Comparison of ENCODE assay signal across 8 cellular contexts in genomic region chr22:41589601-41590365, GRCh38. TPM values are rescaled to one million over a fixed set of nuclear protein-coding genes. Genes with fewer than 3 reads are reported as not detected.
DNase-seq lines count a peak whose midpoint lies in the region; ATAC-seq, FAIRE-seq and TF ChIP-seq lines count a peak whose summit lies in the region.

Gene PMM1, minus strand, starts transcription at chr22:41589840. Its CDS starts 35 bp downstream, at chr22:41589805.

- H2BK15ac ChIP-seq in H1 (ENCODE audit: low read length) (peak within 1 kb of the TSS; percentile 72; the same call in 1 of the 2 replicates), mesenchymal stem cell (ENCODE audit: low read depth, poor library complexity, severe bottlenecking) (peak within 1 kb of the TSS; percentile 98)

- CTCF ChIA-PET in H1 (lab: Charles Lee; ENCODE audit: partially characterized antibody): interaction anchor here (0.5 to 8.0 kb wide), 8 partner anchors 8 to 186 kb away, joined by 3 to 63 read pairs (median 4); no protein-coding TSS in a partner anchor

- H3K14ac ChIP-seq in H1 (ENCODE audit: insufficient read length): no peak within 1 kb of the TSS
- peak within 1 kb of the TSS in 1 of 2 experiments; percentile 63 for H3K14ac ChIP-seq in mesenchymal stem cell (ENCODE audit: low read length in 2 of 2)

- no peaks in the 10 kb centered on the region for H3K27me3 ChIP-seq in H1 (replicated peaks in 1 of 4; ENCODE audit: control insufficient read depth in 3 of 4, extremely low read depth in 1 of 4, insufficient read depth in 3 of 4, low read length in 3 of 4)
- no peaks in the 10 kb centered on the region for H3K27me3 ChIP-seq in mesenchymal stem cell (ENCODE audit: control insufficient read depth in 1 of 2, insufficient read depth in 1 of 2, low read length in 2 of 2)

- H2BK12ac ChIP-seq in H1 (ENCODE audit: low read depth, low read length) (peak within 1 kb of the TSS; percentile 39; the same call in 1 of the 2 replicates), mesenchymal stem cell (ENCODE audit: low read length in 2 of 2) (peak within 1 kb of the TSS; percentile 37 to 50)

- H3K4me1 ChIP-seq in H1 (replicated peaks in 1 of 4; ENCODE audit: control insufficient read depth in 3 of 4, insufficient read depth in 4 of 4, low read length in 3 of 4) (peaks cover 0 to 8% (median 4%) of the 10 kb centered on the region in 4 experiments; a peak in 4 of 7 replicates), mesenchymal stem cell (ENCODE audit: control insufficient read depth, insufficient read depth, low read depth, low read length) (peaks cover 16% of the 10 kb centered on the region)

- TF ChIP-seq RAD21 in H1 (IDR thresholded peaks at IDR 0.05 in 1 of 2, conservative IDR thresholded peaks at IDR 0.05 in 1 of 2; ENCODE audit: low read depth in 2 of 2, low read length in 2 of 2): no peak

- H3K4me2 ChIP-seq in H1 (ENCODE audit: insufficient read depth in 1 of 2, low read depth in 2 of 2, low read length in 2 of 2) (peak within 1 kb of the TSS; percentile 85 to 91), mesenchymal stem cell (ENCODE audit: low read length, poor library complexity, severe bottlenecking) (peak within 1 kb of the TSS; percentile 90)

- H4K20me1 ChIP-seq in H1 (replicated peaks in 1 of 2; ENCODE audit: control insufficient read depth in 1 of 2, insufficient read depth in 2 of 2, low read length in 2 of 2): no peaks in the 10 kb centered on the region

- H4K91ac ChIP-seq in H1 (replicated peaks; ENCODE audit: insufficient read length, low read length) (peak within 1 kb of the TSS; percentile 42), mesenchymal stem cell (ENCODE audit: low read length) (peak within 1 kb of the TSS; percentile 97)

- no peaks in the 10 kb centered on the region for H3K79me1 ChIP-seq in H1 (ENCODE audit: low read depth, low read length)
- peaks cover 18% of the 10 kb centered on the region for H3K79me1 ChIP-seq in mesenchymal stem cell (replicated peaks; ENCODE audit: low read length, poor library complexity, severe bottlenecking)

- H3K9ac ChIP-seq in H1 (replicated peaks in 1 of 4; ENCODE audit: extremely low read depth in 1 of 4, low read depth in 3 of 4, low read length in 3 of 4) (peak within 1 kb of the TSS; percentile 56 to 78 (median 60); a peak in 6 of 7 replicates), mesenchymal stem cell (ENCODE audit: low read length) (peak within 1 kb of the TSS; percentile 95)

- H3K56ac ChIP-seq in H1 (replicated peaks; ENCODE audit: insufficient read length, low read depth, low read length): no peak within 1 kb of the TSS

- H2BK120ac ChIP-seq in H1 (replicated peaks; ENCODE audit: low read depth, low read length): no peak within 1 kb of the TSS
- H2BK120ac ChIP-seq in mesenchymal stem cell (ENCODE audit: low read depth, low read length): peak within 1 kb of the TSS; percentile 87

- peak within 1 kb of the TSS; percentile 77; the same call in 1 of the 2 replicates for H2BK5ac ChIP-seq in H1 (ENCODE audit: low read depth, low read length)
- H2BK5ac ChIP-seq in mesenchymal stem cell (ENCODE audit: low read depth, low read length, poor library complexity, severe bottlenecking): no peak within 1 kb of the TSS

- H3K23ac ChIP-seq in H1 (ENCODE audit: insufficient read length) (no peak within 1 kb of the TSS), mesenchymal stem cell (ENCODE audit: low read length in 2 of 2) (peak within 1 kb of the TSS in 1 of 2 experiments; percentile 19)

- peaks cover 6% of the 10 kb centered on the region; the same call in 1 of the 2 replicates for H3K23me2 ChIP-seq in H1 (ENCODE audit: low read depth, low read length)

- H3K18ac ChIP-seq in H1 (ENCODE audit: extremely low read depth, low read length): peak within 1 kb of the TSS; percentile 48
- peak within 1 kb of the TSS; percentile 87 to 92 for H3K18ac ChIP-seq in mesenchymal stem cell (ENCODE audit: low read depth in 1 of 2, low read length in 2 of 2)

- H3K9me3 ChIP-seq in H1 (ENCODE audit: insufficient read depth in 2 of 2, low read depth in 1 of 2, low read length in 1 of 2): peaks cover 0 to 3% of the 10 kb centered on the region in 2 experiments; a peak in 1 of 4 replicates
- no peaks in the 10 kb centered on the region for H3K9me3 ChIP-seq in mesenchymal stem cell (ENCODE audit: control insufficient read depth, low read length)

- FAIRE-seq in HTR-8/SVneo (lab: Jason Lieb, UNC): peak; percentile 96
- FAIRE-seq in H1 (lab: Jason Lieb, UNC): no peak

- H3K27ac ChIP-seq in H1 (ENCODE audit: low read depth, low read length): no peak within 1 kb of the TSS; the same call in 1 of the 2 replicates
- H3K27ac ChIP-seq in mesenchymal stem cell (ENCODE audit: low read length, poor library complexity, severe bottlenecking): peak within 1 kb of the TSS; percentile 65

- H3K4ac ChIP-seq in H1 (replicated peaks; ENCODE audit: insufficient read length, low read depth, low read length) (peak within 1 kb of the TSS; percentile 47), mesenchymal stem cell (ENCODE audit: low read depth in 1 of 2, low read length in 2 of 2) (peak within 1 kb of the TSS; percentile 77 to 93)

- ATAC-seq in GM21367 (IDR thresholded peaks at IDR 0.05; ENCODE audit: unreplicated experiment): peak; percentile 88

- H4K8ac ChIP-seq in H1 (ENCODE audit: extremely low read depth, insufficient read depth, low read length) (peak within 1 kb of the TSS; percentile 96; the same call in 1 of the 2 replicates), mesenchymal stem cell (ENCODE audit: low read length) (peak within 1 kb of the TSS; percentile 88)

- 0 out of 2 replicates have a peak within 1 kb of the TSS, but pooled peaks have one; percentile 39 for H2AK5ac ChIP-seq in H1 (ENCODE audit: low read depth, low read length)
- H2AK5ac ChIP-seq in mesenchymal stem cell (ENCODE audit: low read length, severe bottlenecking): peak within 1 kb of the TSS; percentile 43

- no peak for TF ChIP-seq CTCF in H1 (IDR thresholded peaks at IDR 0.05; ENCODE audit: control extremely low read depth in 1 of 3, insufficient read depth in 1 of 3, low read depth in 1 of 3, low read length in 3 of 3)

- H3K4me3 ChIP-seq in H1 (ENCODE audit: extremely low read depth in 1 of 4, insufficient read depth in 2 of 4, low read depth in 3 of 4, low read length in 4 of 4) (peak within 1 kb of the TSS; percentile 74 to 87 (median 82)), mesenchymal stem cell (ENCODE audit: insufficient read depth in 1 of 2, low read depth in 1 of 2, low read length in 2 of 2) (peak within 1 kb of the TSS; percentile 91 to 99)

- POLR2A ChIA-PET in H1 (lab: Charles Lee; ENCODE audit: partially characterized antibody): interaction anchor here (0.8 to 4.2 kb wide), 31 partner anchors 8 to 304 kb away, joined by 3 to 42 read pairs (median 4); partner anchors contain the start of genes CSDC2, RANGAP1, TEF and TOB2

- no peaks in the 10 kb centered on the region for H3K36me3 ChIP-seq in H1 (ENCODE audit: control insufficient read depth in 2 of 4, insufficient read depth in 4 of 4, low read length in 3 of 4)
- peaks cover 10 to 12% of the 10 kb centered on the region in 2 experiments for H3K36me3 ChIP-seq in mesenchymal stem cell (ENCODE audit: control insufficient read depth in 1 of 2, insufficient read depth in 2 of 2, low read depth in 1 of 2, low read length in 2 of 2)

- H2BK20ac ChIP-seq in H1 (ENCODE audit: low read length): no peak within 1 kb of the TSS

- H4K5ac ChIP-seq in H1 (ENCODE audit: insufficient read length, low read depth, low read length): no peak within 1 kb of the TSS

- 2% methylated on average over 43 of the region's 54 CpGs; no CpG with 5 or more reads in 1 of the 2 experiments for WGBS in H1 (ENCODE audit: extremely low coverage in 1 of 2, insufficient coverage in 1 of 2, insufficient read length in 1 of 2, insufficient replicate concordance in 2 of 2, low coverage in 1 of 2, low lambda C conversion rate in 2 of 2, missing lambda C conversion rate in 1 of 2), 2 experiments
- WGBS in mesenchymal stem cell: 2% methylated on average over 51 of the region's 54 CpGs

- no peaks in the 10 kb centered on the region for H3K79me2 ChIP-seq in H1 (ENCODE audit: control insufficient read depth in 1 of 2, insufficient read depth in 2 of 2, low read length in 2 of 2)

- DNase-seq in COLO829 (ENCODE audit: low spot score) (peak; percentile 100), HTR-8/SVneo (ENCODE audit: insufficient read length, low spot score) (peak; percentile 98), NOMO-1 treated with dmso at 0.1 percent for 144 hours (lab: John Stamatoyannopoulos, UW; ENCODE audit: unreplicated experiment) (peak; percentile 97), H1 (ENCODE audit: low read depth in 1 of 2, low spot score in 2 of 2) (peak; percentile 100), mesenchymal stem cell (peak; percentile 99)
- peak; percentile 100 for DNase-seq in activated CD8-positive, alpha-beta memory T cell treated with anti-CD3 and anti-CD28 coated beads for 48 hours (ENCODE audit: low read depth in 2 of 3, low spot score in 2 of 3)
- peak; percentile 100 for DNase-seq in stimulated activated CD8-positive, alpha-beta memory T cell treated with anti-CD3 and anti-CD28 coated beads, Interleukin-12 subunit alpha, Interleukin-12 subunit beta, amount 100 ng/mL, for 4 hours (ENCODE audit: low read depth)

- peak in 1 of 2 experiments; percentile 55; a peak in 1 of 3 replicates for TF ChIP-seq POLR2A in H1 (IDR thresholded peaks at IDR 0.05; ENCODE audit: control extremely low read depth in 1 of 2, low read depth in 2 of 2, low read length in 2 of 2)

- TF ChIP-seq EP300 in H1 (IDR thresholded peaks at IDR 0.05; ENCODE audit: borderline replicate concordance in 1 of 2, low read depth in 2 of 2, low read length in 2 of 2): peak in 1 of 2 experiments; percentile 64; a peak in 1 of 3 replicates

- H2AFZ ChIP-seq in H1 (ENCODE audit: low read length) (peak within 1 kb of the TSS; percentile 60; the same call in 1 of the 2 replicates), mesenchymal stem cell (ENCODE audit: low read depth, low read length) (peak within 1 kb of the TSS; percentile 96)

TF ChIP-seq in H1, 55 proteins besides CTCF, POLR2A, EP300 and RAD21 (continues in another document):
- peak; percentile 87 for TF ChIP-seq POLR2AphosphoS5 (IDR thresholded peaks at IDR 0.05; ENCODE audit: low read depth, low read length)
- no peak for TF ChIP-seq TAF7 (optimal IDR thresholded peaks at IDR 0.05; ENCODE audit: borderline replicate concordance, low read depth, low read length)
- peak; percentile 68 for TF ChIP-seq TAF1 (IDR thresholded peaks at IDR 0.05; ENCODE audit: low read depth, low read length)
- no peak for TF ChIP-seq SRF (IDR thresholded peaks at IDR 0.05; ENCODE audit: low read depth, low read length)

RNA-seq across cellular contexts. Expression of gene PMM1, which starts in this region (rescaled TPM):
- 10.8 and 11.3 TPM in 2 replicates for total RNA-seq in H1 (2021; fragmentation: NEBNext Ultra II Directional; extraction: Animal tissue kit (Norgen Biotek cat#: 25700))
- polyA plus RNA-seq in H1 (2011; rRNA removed): 20.0 and 27.3 TPM in 2 replicates
- polyA plus RNA-seq in H1 (2011; cell fraction: cytosol; rRNA removed): 26.5 TPM
- polyA plus RNA-seq in H1 (2011; cell fraction: nucleus; rRNA removed): 26.4 TPM
- 13.1 to 20.0 TPM (median 18.0 TPM) in 4 replicates for polyA plus RNA-seq in H1 (2012, experiment 1 of 2)
- polyA plus RNA-seq in H1 (2012, experiment 2 of 2): 19.2 TPM
- 9.3 TPM for polyA plus RNA-seq in H1 (2013, experiment 1 of 2)
- polyA plus RNA-seq in H1 (2013, experiment 2 of 2): 8.9 TPM
- 6.1 and 10.0 TPM in 2 replicates for polyA minus RNA-seq in H1 (2011; rRNA and poly(A)+ RNA removed)
- polyA minus RNA-seq in H1 (2011; cell fraction: cytosol; rRNA and poly(A)+ RNA removed): 7.9 TPM
- 7.9 TPM for polyA minus RNA-seq in H1 (2011; cell fraction: nucleus; rRNA and poly(A)+ RNA removed)
- 40.9 TPM for polyA plus RNA-seq in mesenchymal stem cell (2013, experiment 1 of 2)
- polyA plus RNA-seq in mesenchymal stem cell (2013, experiment 2 of 2): 41.2 TPM
